In genomic region chr13:105334211-105334610, GRCh38 we compare ENCODE assay signal across 20 cellular contexts.
DNase-seq lines count a peak whose midpoint lies in the region; ATAC-seq and TF ChIP-seq lines count a peak whose summit lies in the region.
"Had no signal": no experiment of that assay in that cellular context is flagged by ENCODE, and none has a peak within 500 bp of the region (broad histone marks: within the 10 kb centered on the region; RNA-seq: fewer than 3 reads in every experiment).

No MANE protein-coding gene starts in this region.

- ATAC-seq in GM19397 (IDR thresholded peaks at IDR 0.05; ENCODE audit: unreplicated experiment), result no peak
- ATAC-seq: K562 had no signal

- DNase-seq in GM03348 (ENCODE audit: low spot score), result peak; percentile 5
- DNase-seq in cardiac fibroblast (ENCODE audit: low read depth in 2 of 2), result peak; percentile 41 to 69
- DNase-seq in kidney tubule cell (ENCODE audit: low spot score), result peak; percentile 45
- peak in 1 of 2 donors; percentile 29 for DNase-seq in thyroid gland
- DNase-seq in activated CD4-positive, CD25-positive, alpha-beta regulatory T cell (lab: John Stamatoyannopoulos, UW), result no peak
- DNase-seq in testis, result no peak
- no peak for DNase-seq in NK-92 treated with Interleukin-12 subunit alpha and Interleukin-12 subunit beta, amount 100 ng/mL, for 24 hours (lab: John Stamatoyannopoulos, UW)
- DNase-seq: activated CD4-positive, alpha-beta T cell treated with anti-CD3 and anti-CD28 coated beads, Interleukin-2, amount 10 ng/mL, durations not matched to agents 7 days and 5 days; activated T-cell treated with anti-CD3 and anti-CD28 coated beads for 4 hours; CD4-positive, alpha-beta memory T cell; central memory CD4-positive, alpha-beta T cell; DMS79; endodermal cell; NCI-H1092; NCI-H2107; Peyer's patch; stimulated activated CD4-positive, alpha-beta T cell treated with anti-CD3 and anti-CD28 coated beads, Interleukin-2, amount 100 ng/mL, for 48 hours; substantia nigra had no signal

- no peaks in the 10 kb centered on the region for H3K36me3 ChIP-seq in thyroid gland
- no peaks in the 10 kb centered on the region for H3K36me3 ChIP-seq in testis (ENCODE audit: low read depth, missing control alignments)
- H3K36me3 ChIP-seq: Peyer's patch had no signal

- intact Hi-C loops in thyroid gland (cut with DNase I) (no loop called here), testis (cut with DNase I; ENCODE audit: low total_unique reads) (no loop called here)

- TF ChIP-seq CTCF in cardiac fibroblast (IDR thresholded peaks at IDR 0.05; ENCODE audit: low read depth, low read length), result no peak
- no peak for TF ChIP-seq CTCF in thyroid gland (IDR thresholded peaks at IDR 0.05)
- no peak for TF ChIP-seq CTCF in testis (IDR thresholded peaks at IDR 0.05)

- peak overlapping the region; percentile 24 to 49 (median 36) for H3K27ac ChIP-seq in thyroid gland
- H3K27ac ChIP-seq in testis, result no peak overlapping the region
- H3K27ac ChIP-seq: Peyer's patch had no signal

- WGBS in thyroid gland, 2 donors, result 29 to 32% methylated on average over 3 of the region's 3 CpGs
- WGBS in testis, 2 donors, result 43 to 72% methylated on average over 3 of the region's 3 CpGs

- no peak for TF ChIP-seq POLR2A in thyroid gland (IDR thresholded peaks at IDR 0.05)
- TF ChIP-seq POLR2A in testis (IDR thresholded peaks at IDR 0.05), result no peak

- H3K4me1 ChIP-seq in thyroid gland (peaks cover 5 to 29% of the 10 kb centered on the region in 2 donors), testis (no peaks in the 10 kb centered on the region)
- H3K4me1 ChIP-seq: Peyer's patch had no signal

- H3K27me3 ChIP-seq in thyroid gland (no peaks in the 10 kb centered on the region), testis (no peaks in the 10 kb centered on the region)
- H3K27me3 ChIP-seq: Peyer's patch had no signal

- H3K9me3 ChIP-seq in thyroid gland, result no peaks in the 10 kb centered on the region
- no peaks in the 10 kb centered on the region for H3K9me3 ChIP-seq in testis
- H3K9me3 ChIP-seq: Peyer's patch had no signal

- H3K4me3 ChIP-seq in cardiac fibroblast (replicated peaks in 1 of 2; ENCODE audit: low read depth in 2 of 2, low read length in 2 of 2), result no peak overlapping the region
- no peak overlapping the region for H3K4me3 ChIP-seq in thyroid gland (replicated peaks in 1 of 3)
- no peak overlapping the region for H3K4me3 ChIP-seq in testis
- H3K4me3 ChIP-seq: K562, Peyer's patch had no signal

Comparison
In these comparisons a context has a peak if more than half of its experiments do, and no peak if none do; other contexts are left out.
1. DNase-seq: peak in GM03348 (single experiment), cardiac fibroblast (2 of 2) and kidney tubule cell (single experiment); none in activated CD4-positive, CD25-positive, alpha-beta regulatory T cell (0 of 4), testis (single experiment) and NK-92 treated with Interleukin-12 subunit alpha and Interleukin-12 subunit beta, amount 100 ng/mL, for 24 hours (single experiment).
2. H3K27ac ChIP-seq: peak in thyroid gland (3 of 3); none in testis (0 of 2).